11 cellular contexts compared by ENCODE assay signal in genomic region chr12:12534134-12534866, GRCh38.
DNase-seq lines count a peak whose midpoint lies in the region; ATAC-seq and TF ChIP-seq lines count a peak whose summit lies in the region.
"Had no signal": no experiment of that assay in that cellular context is flagged by ENCODE, and none has a peak within 500 bp of the region (broad histone marks: within the 10 kb centered on the region; RNA-seq: fewer than 3 reads in every experiment).

No MANE protein-coding gene starts in this region.

- H3K9me3 ChIP-seq in BLaER1 treated with 17β-estradiol and CSF1 and Interleukin-3, amounts not matched to agents 10 nM and 100 nM (replicated peaks in 1 of 11), result no peaks in the 10 kb centered on the region; a peak in 1 of 22 replicates
- no peaks in the 10 kb centered on the region for H3K9me3 ChIP-seq in effector memory CD4-positive, alpha-beta T cell (ENCODE audit: control insufficient read depth, low read length)
- H3K9me3 ChIP-seq in neutrophil, result no peaks in the 10 kb centered on the region

- H3K27ac ChIP-seq in BLaER1 treated with 17β-estradiol and CSF1 and Interleukin-3, amounts not matched to agents 10 nM and 100 nM, result no peak overlapping the region
- H3K27ac ChIP-seq in effector memory CD4-positive, alpha-beta T cell (ENCODE audit: insufficient read depth, low read length, poor library complexity, severe bottlenecking), result peak overlapping the region; percentile 51
- H3K27ac ChIP-seq in neutrophil, result peak overlapping the region; percentile 4

- H3K4me3 ChIP-seq in BLaER1 treated with 17β-estradiol and CSF1 and Interleukin-3, amounts not matched to agents 10 nM and 100 nM, result no peak overlapping the region
- H3K4me3 ChIP-seq in effector memory CD4-positive, alpha-beta T cell (ENCODE audit: insufficient read depth, low read depth, low read length, poor library complexity, severe bottlenecking), result no peak overlapping the region
- no peak overlapping the region for H3K4me3 ChIP-seq in neutrophil (ENCODE audit: low read depth in 1 of 2, low read length in 1 of 2)

- H3K4me1 ChIP-seq in BLaER1 treated with 17β-estradiol and CSF1 and Interleukin-3, amounts not matched to agents 10 nM and 100 nM, result peaks cover 0 to 23% (median 14%) of the 10 kb centered on the region in 10 experiments; a peak in 14 of 20 replicates
- H3K4me1 ChIP-seq in effector memory CD4-positive, alpha-beta T cell (ENCODE audit: control insufficient read depth, insufficient read depth, low read length, poor library complexity, severe bottlenecking), result peaks cover 7% of the 10 kb centered on the region
- peaks cover 23 to 30% of the 10 kb centered on the region in 2 experiments for H3K4me1 ChIP-seq in neutrophil (ENCODE audit: control insufficient read depth in 1 of 2, insufficient read depth in 1 of 2, low read depth in 1 of 2, low read length in 1 of 2)

- peak overlapping the region in 6 of 11 experiments; percentile 5 to 27 (median 20); a peak in 6 of 22 replicates for H3K4me2 ChIP-seq in BLaER1 treated with 17β-estradiol and CSF1 and Interleukin-3, amounts not matched to agents 10 nM and 100 nM

- ATAC-seq in GM21526 (IDR thresholded peaks at IDR 0.05; ENCODE audit: low FRiP score, unreplicated experiment), result no peak
- ATAC-seq in HG03469 (IDR thresholded peaks at IDR 0.05; ENCODE audit: unreplicated experiment), result no peak

- no peak overlapping the region for H3K9ac ChIP-seq in BLaER1 treated with 17β-estradiol and CSF1 and Interleukin-3, amounts not matched to agents 10 nM and 100 nM

- H4K20me1 ChIP-seq in BLaER1 treated with 17β-estradiol and CSF1 and Interleukin-3, amounts not matched to agents 10 nM and 100 nM, result peaks cover 0 to 6% (median 0%) of the 10 kb centered on the region in 11 experiments; a peak in 3 of 22 replicates

- H3K36me3 ChIP-seq in BLaER1 treated with 17β-estradiol and CSF1 and Interleukin-3, amounts not matched to agents 10 nM and 100 nM, result no peaks in the 10 kb centered on the region
- no peaks in the 10 kb centered on the region for H3K36me3 ChIP-seq in effector memory CD4-positive, alpha-beta T cell (ENCODE audit: control insufficient read depth, insufficient read depth, low read length)
- H3K36me3 ChIP-seq in neutrophil, result no peaks in the 10 kb centered on the region

- in situ Hi-C loops in KBM-7 (cut with MboI; ENCODE audit: low pct_unique_long_range_greater_than_20kb, low sequenced_read_pairs), result no loop called here

- no peaks in the 10 kb centered on the region for H3K27me3 ChIP-seq in BLaER1 treated with 17β-estradiol and CSF1 and Interleukin-3, amounts not matched to agents 10 nM and 100 nM
- no peaks in the 10 kb centered on the region for H3K27me3 ChIP-seq in effector memory CD4-positive, alpha-beta T cell (replicated peaks; ENCODE audit: control insufficient read depth, insufficient read depth, low read length, poor library complexity, severe bottlenecking)
- H3K27me3 ChIP-seq in neutrophil, result no peaks in the 10 kb centered on the region

- no peak for TF ChIP-seq CTCF in neutrophil (IDR thresholded peaks at IDR 0.05)

- peak; percentile 19 for DNase-seq in KBM-7
- DNase-seq in effector memory CD4-positive, alpha-beta T cell, result no peak
- no peak for DNase-seq in HPDE6-E6E7 (ENCODE audit: extremely low spot score)
- DNase-seq in AML-193 (lab: John Stamatoyannopoulos, UW), result no peak
- DNase-seq: foreskin fibroblast; stimulated activated CD4-positive, alpha-beta T cell treated with anti-CD3 and anti-CD28 coated beads, Interleukin-15, amount 100 ng/mL, for 24 hours; SW 1271 had no signal

Comparison
In these comparisons a context has a peak if more than half of its experiments do, and no peak if none do; other contexts are left out.
1. H3K27ac ChIP-seq: peak in effector memory CD4-positive, alpha-beta T cell (single experiment) and neutrophil (single experiment); none in BLaER1 treated with 17β-estradiol and CSF1 and Interleukin-3, amounts not matched to agents 10 nM and 100 nM (0 of 11).